In the genomic region with DNA sequence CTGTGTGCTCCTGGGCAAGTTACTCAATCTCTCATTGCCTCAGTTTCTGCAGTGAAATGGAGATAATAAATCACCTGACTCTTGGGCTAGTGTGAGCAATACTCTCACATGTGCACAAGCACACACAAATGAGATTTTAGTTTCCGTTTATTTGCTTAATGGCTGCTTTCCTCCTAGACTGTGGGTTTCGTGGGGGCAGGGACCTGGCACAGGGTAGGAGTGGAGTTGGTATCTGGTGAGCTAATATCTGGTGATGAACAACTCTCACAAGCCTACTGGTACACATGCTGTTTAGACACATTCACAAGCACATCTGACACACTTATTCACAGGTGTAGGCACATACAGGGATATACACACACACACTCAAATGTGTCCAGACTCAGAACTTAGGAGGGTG, we compare ENCODE assay signal across 20 cellular contexts.
A peak's percentile ranks its signal among the peaks of the same experiment; 100 is the strongest.
DNase-seq lines count a peak whose midpoint lies in the region; ATAC-seq and TF ChIP-seq lines count a peak whose summit lies in the region.
"Had no signal": no experiment of that assay in that cellular context is flagged by ENCODE, and none has a peak within 500 bp of the region (broad histone marks: within the 10 kb centered on the region; RNA-seq: fewer than 3 reads in every experiment).

No MANE protein-coding gene starts in this region.

- H3K27ac ChIP-seq in SJCRH30 = peak overlapping the region; percentile 62
- H3K27ac ChIP-seq in coronary artery = no peak overlapping the region
- H3K27ac ChIP-seq: adrenal gland, left lung, upper lobe of left lung had no signal

- H3K4me1 Mint-ChIP-seq in activated CD4-positive, alpha-beta T cell treated with anti-CD3 and anti-CD28 coated beads, Interleukin-2, amount 10 ng/mL, durations not matched to agents 7 days and 5 days = peaks cover 11% of the 10 kb centered on the region
- H3K4me1 Mint-ChIP-seq: CD14-positive monocyte had no signal

- peak; percentile 50 for DNase-seq in activated CD4-positive, alpha-beta T cell treated with anti-CD3 and anti-CD28 coated beads for 48 hours
- no peak for DNase-seq in activated CD4-positive, alpha-beta T cell treated with anti-CD3 and anti-CD28 coated beads, Interleukin-2, amount 10 ng/mL, durations not matched to agents 7 days and 5 days
- DNase-seq in SJCRH30 (no peak), left lobe of liver (ENCODE audit: low spot score) (peak; percentile 23), coronary artery (ENCODE audit: low spot score) (no peak), HuH-7 (ENCODE audit: low spot score) (no peak)
- DNase-seq: ACHN; DMS53; H7; left lung; NCI-H2081 treated with DMSO at 0.1 percent for 48 hours; NCI-H526 treated with DMSO at 0.1 percent for 48 hours; stimulated activated naive CD4-positive, alpha-beta T cell; upper lobe of left lung had no signal

- TF ChIP-seq CTCF in coronary artery (IDR thresholded peaks at IDR 0.05) = no peak

- CTCF ChIA-PET in activated CD4-positive, alpha-beta T cell treated with anti-CD3 and anti-CD28 coated beads, Interleukin-2, amount 10 ng/mL, durations not matched to agents 7 days and 5 days (lab: Charles Lee) = interaction anchor here (0.5 to 0.6 kb wide), 2 partner anchors 49 to 131 kb away, joined by 3 to 4 read pairs; no protein-coding TSS in a partner anchor

- peaks cover 46% of the 10 kb centered on the region for H3K4me1 ChIP-seq in SJCRH30
- H3K4me1 ChIP-seq: adrenal gland had no signal

- no peaks in the 10 kb centered on the region for H3K36me3 ChIP-seq in SJCRH30
- H3K36me3 ChIP-seq: adrenal gland, left lung, upper lobe of left lung had no signal

- POLR2A ChIA-PET in activated CD4-positive, alpha-beta T cell treated with anti-CD3 and anti-CD28 coated beads, Interleukin-2, amount 10 ng/mL, durations not matched to agents 7 days and 5 days (lab: Charles Lee) = no interaction called here

- no peaks in the 10 kb centered on the region for H3K9me3 ChIP-seq in SJCRH30 (replicated peaks)
- H3K9me3 ChIP-seq: adrenal gland, upper lobe of left lung had no signal

- peaks cover 4% of the 10 kb centered on the region for H3K27me3 Mint-ChIP-seq in activated CD4-positive, alpha-beta T cell treated with anti-CD3 and anti-CD28 coated beads, Interleukin-2, amount 10 ng/mL, durations not matched to agents 7 days and 5 days
- H3K27me3 Mint-ChIP-seq: IgD-negative memory B cell had no signal

- H3K27me3 ChIP-seq in SJCRH30 = no peaks in the 10 kb centered on the region
- H3K27me3 ChIP-seq: adrenal gland, left lung, upper lobe of left lung had no signal

- H3K4me3 Mint-ChIP-seq in activated CD4-positive, alpha-beta T cell treated with anti-CD3 and anti-CD28 coated beads, Interleukin-2, amount 10 ng/mL, durations not matched to agents 7 days and 5 days = no peak overlapping the region
- H3K4me3 Mint-ChIP-seq: CD14-positive monocyte, IgD-negative memory B cell had no signal

- no peak overlapping the region for H3K4me3 ChIP-seq in SJCRH30
- no peak overlapping the region for H3K4me3 ChIP-seq in coronary artery
- H3K4me3 ChIP-seq: adrenal gland, left lung, upper lobe of left lung had no signal

- peak; percentile 54 for ATAC-seq in GM18861 (IDR thresholded peaks at IDR 0.05; ENCODE audit: unreplicated experiment)
- no peak for ATAC-seq in left lobe of liver
- ATAC-seq in GM18498 (IDR thresholded peaks at IDR 0.05; ENCODE audit: unreplicated experiment) = no peak
- ATAC-seq: esophagus mucosa, left lung had no signal

- H3K9me3 Mint-ChIP-seq in activated CD4-positive, alpha-beta T cell treated with anti-CD3 and anti-CD28 coated beads, Interleukin-2, amount 10 ng/mL, durations not matched to agents 7 days and 5 days = peaks cover 5% of the 10 kb centered on the region

- no peak overlapping the region for H3K27ac Mint-ChIP-seq in activated CD4-positive, alpha-beta T cell treated with anti-CD3 and anti-CD28 coated beads, Interleukin-2, amount 10 ng/mL, durations not matched to agents 7 days and 5 days
- H3K27ac Mint-ChIP-seq: CD14-positive monocyte, IgD-negative memory B cell had no signal

- peaks cover 4% of the 10 kb centered on the region for H3K36me3 Mint-ChIP-seq in activated CD4-positive, alpha-beta T cell treated with anti-CD3 and anti-CD28 coated beads, Interleukin-2, amount 10 ng/mL, durations not matched to agents 7 days and 5 days (ENCODE audit: low read depth)
- H3K36me3 Mint-ChIP-seq: CD14-positive monocyte had no signal

Comparison
In these comparisons a context has a peak if more than half of its experiments do, and no peak if none do; other contexts are left out.
1. DNase-seq: peak in activated CD4-positive, alpha-beta T cell treated with anti-CD3 and anti-CD28 coated beads for 48 hours (single experiment) and left lobe of liver (single experiment); none in activated CD4-positive, alpha-beta T cell treated with anti-CD3 and anti-CD28 coated beads, Interleukin-2, amount 10 ng/mL, durations not matched to agents 7 days and 5 days (single experiment), SJCRH30 (0 of 2), coronary artery (single experiment) and HuH-7 (single experiment).